11 cellular contexts compared by ENCODE assay signal in the genomic region with DNA sequence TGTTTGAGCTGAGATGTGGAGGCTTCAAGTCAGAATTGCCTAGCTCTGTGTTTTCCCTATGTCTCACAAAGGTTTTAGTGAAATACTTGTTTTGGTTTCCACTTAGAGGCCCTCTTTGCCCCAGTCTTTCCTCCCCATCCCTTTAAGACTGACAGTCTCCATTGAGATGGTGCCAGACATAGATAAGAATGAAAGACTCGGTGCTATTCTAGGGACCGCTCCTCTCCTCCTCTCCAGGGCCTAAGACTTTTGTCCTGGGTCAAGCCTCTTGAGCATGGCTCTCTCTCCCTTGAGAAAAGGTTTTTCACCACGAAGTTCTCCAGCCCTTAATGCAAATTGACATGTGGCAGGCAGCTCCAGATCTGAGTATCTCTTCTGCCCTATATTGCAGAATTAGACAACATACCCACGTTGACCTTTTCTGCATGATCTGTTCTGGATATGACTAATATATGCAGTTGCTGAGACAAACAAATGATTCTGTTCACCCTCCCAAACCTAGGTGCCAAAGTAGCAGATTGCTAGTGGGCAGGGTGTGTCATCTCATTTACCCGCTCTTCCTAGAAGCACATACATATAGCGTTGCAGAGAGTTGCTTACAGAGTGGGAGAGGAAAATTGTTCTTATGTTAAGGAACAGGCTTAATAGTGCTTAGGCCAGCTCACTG. TPM values are rescaled to one million over a fixed set of nuclear protein-coding genes. Genes with fewer than 3 reads are reported as not detected.
A peak's percentile ranks its signal among the peaks of the same experiment; 100 is the strongest.
DNase-seq lines count a peak whose midpoint lies in the region; ATAC-seq and TF ChIP-seq lines count a peak whose summit lies in the region.
"Had no signal": no experiment of that assay in that cellular context is flagged by ENCODE, and none has a peak within 500 bp of the region (broad histone marks: within the 10 kb centered on the region; RNA-seq: fewer than 3 reads in every experiment).

No MANE protein-coding gene starts in this region.

- H3K9me2 ChIP-seq in PC-9 (ENCODE audit: insufficient read depth) (no peaks in the 10 kb centered on the region), SK-N-SH (no peaks in the 10 kb centered on the region)

- H3K27me3 ChIP-seq in PC-9 (ENCODE audit: insufficient read depth, low read depth) (no peaks in the 10 kb centered on the region), SK-N-SH (ENCODE audit: insufficient read depth) (no peaks in the 10 kb centered on the region)

- H3K36me3 ChIP-seq in PC-9 (ENCODE audit: low read depth) (no peaks in the 10 kb centered on the region), SK-N-SH (replicated peaks in 1 of 2; ENCODE audit: control insufficient read depth in 1 of 2, insufficient read depth in 2 of 2, low read length in 1 of 2) (no peaks in the 10 kb centered on the region)

- H2AFZ ChIP-seq in PC-9 (no peak overlapping the region), SK-N-SH (ENCODE audit: low read depth) (no peak overlapping the region)

- peak; percentile 39 for DNase-seq in activated naive CD4-positive, alpha-beta T cell treated with anti-CD3 and anti-CD28 coated beads for 36 hours
- no peak for DNase-seq in activated naive CD4-positive, alpha-beta T cell treated with anti-CD3 and anti-CD28 coated beads, Interleukin-2, amount 10 ng/mL, durations not matched to agents 7 days and 5 days
- DNase-seq in PC-9 (peak in 1 of 2 experiments; percentile 89), NCI-H2029 (lab: John Stamatoyannopoulos, UW) (no peak), NCI-H446 treated with DMSO at 0.1 percent for 48 hours (lab: John Stamatoyannopoulos, UW) (no peak), SK-N-SH (no peak)
- DNase-seq in stimulated activated effector memory CD8-positive, alpha-beta T cell treated with anti-CD3 and anti-CD28 coated beads, Interleukin-12 subunit alpha, Interleukin-12 subunit beta, amount 100 ng/mL, for 72 hours (ENCODE audit: low spot score in 2 of 2), result peak; percentile 27 to 80
- DNase-seq: KBM-7 had no signal

- no peak for TF ChIP-seq EP300 in SK-N-SH (IDR thresholded peaks at IDR 0.05; ENCODE audit: borderline replicate concordance in 1 of 2, low read depth in 1 of 2, low read length in 1 of 2)

- no TSS peak for BruUV-seq in PC-9 (replicated peaks; lab: Mats Ljungman, UMichigan)

- H3K4me3 ChIP-seq in PC-9 (no peak overlapping the region), SK-N-SH (ENCODE audit: low read depth in 2 of 2, low read length in 1 of 2) (no peak overlapping the region)

- H3K27ac Mint-ChIP-seq in activated naive CD4-positive, alpha-beta T cell treated with anti-CD3 and anti-CD28 coated beads for 36 hours, result peak overlapping the region; percentile 57
- no peak overlapping the region for H3K27ac Mint-ChIP-seq in activated naive CD4-positive, alpha-beta T cell treated with anti-CD3 and anti-CD28 coated beads, Interleukin-2, amount 10 ng/mL, durations not matched to agents 7 days and 5 days
- H3K27ac Mint-ChIP-seq in stimulated activated effector memory CD8-positive, alpha-beta T cell treated with anti-CD3 and anti-CD28 coated beads, Interleukin-12 subunit alpha, Interleukin-12 subunit beta, amount 100 ng/mL, for 72 hours, result peak overlapping the region; percentile 89

- TF ChIP-seq RAD21 in SK-N-SH (IDR thresholded peaks at IDR 0.05; ENCODE audit: low read length), result no peak

- no peaks in the 10 kb centered on the region for H3K36me3 Mint-ChIP-seq in activated naive CD4-positive, alpha-beta T cell treated with anti-CD3 and anti-CD28 coated beads for 36 hours (ENCODE audit: low read depth)
- H3K36me3 Mint-ChIP-seq in activated naive CD4-positive, alpha-beta T cell treated with anti-CD3 and anti-CD28 coated beads, Interleukin-2, amount 10 ng/mL, durations not matched to agents 7 days and 5 days, result no peaks in the 10 kb centered on the region
- H3K36me3 Mint-ChIP-seq in stimulated activated effector memory CD8-positive, alpha-beta T cell treated with anti-CD3 and anti-CD28 coated beads, Interleukin-12 subunit alpha, Interleukin-12 subunit beta, amount 100 ng/mL, for 72 hours, result no peaks in the 10 kb centered on the region

- CTCF ChIA-PET in activated naive CD4-positive, alpha-beta T cell treated with anti-CD3 and anti-CD28 coated beads for 36 hours (lab: Charles Lee), result interaction anchor here (0.7 to 1.7 kb wide), 4 partner anchors 44 to 1504 kb away, joined by 3 to 4 read pairs (median 3); no protein-coding TSS in a partner anchor
- CTCF ChIA-PET in activated naive CD4-positive, alpha-beta T cell treated with anti-CD3 and anti-CD28 coated beads, Interleukin-2, amount 10 ng/mL, durations not matched to agents 7 days and 5 days (lab: Charles Lee), result interaction anchor here (1.0 to 1.6 kb wide), 3 partner anchors 16 to 106 kb away, joined by 3 to 4 read pairs (median 4); no protein-coding TSS in a partner anchor
- CTCF ChIA-PET in PC-9 (lab: Charles Lee), result interaction anchor here (0.5 kb wide), 1 partner anchor 94 kb away, joined by 5 read pairs; no protein-coding TSS in a partner anchor
- CTCF ChIA-PET in SK-N-SH (lab: Yijun Ruan, JAX), result interaction anchor here (0.8 to 1.8 kb wide), 3 partner anchors 10 to 48 kb away, joined by 3 to 6 read pairs (median 3); no protein-coding TSS in a partner anchor

- H3K4me2 ChIP-seq in PC-9 (peak overlapping the region; percentile 18), SK-N-SH (no peak overlapping the region; the same call in 1 of the 2 replicates)

- no peak overlapping the region for H3K4me3 Mint-ChIP-seq in activated naive CD4-positive, alpha-beta T cell treated with anti-CD3 and anti-CD28 coated beads for 36 hours
- no peak overlapping the region for H3K4me3 Mint-ChIP-seq in activated naive CD4-positive, alpha-beta T cell treated with anti-CD3 and anti-CD28 coated beads, Interleukin-2, amount 10 ng/mL, durations not matched to agents 7 days and 5 days
- peak overlapping the region; percentile 48 for H3K4me3 Mint-ChIP-seq in stimulated activated effector memory CD8-positive, alpha-beta T cell treated with anti-CD3 and anti-CD28 coated beads, Interleukin-12 subunit alpha, Interleukin-12 subunit beta, amount 100 ng/mL, for 72 hours
- H3K4me3 Mint-ChIP-seq: neural crest cell had no signal

- peak; percentile 97 for ATAC-seq in HG02678 (IDR thresholded peaks at IDR 0.05; ENCODE audit: unreplicated experiment)
- peak; percentile 98 for ATAC-seq in stimulated activated effector memory CD8-positive, alpha-beta T cell treated with anti-CD3 and anti-CD28 coated beads, Interleukin-12 subunit alpha, Interleukin-12 subunit beta, amount 100 ng/mL, for 72 hours

- H3F3A ChIP-seq in PC-9 (ENCODE audit: insufficient read depth, low read depth) (peaks cover 30% of the 10 kb centered on the region), SK-N-SH (replicated peaks; ENCODE audit: insufficient read depth) (no peaks in the 10 kb centered on the region)

- H3K4me1 ChIP-seq in PC-9 (replicated peaks; ENCODE audit: insufficient read depth), result peaks cover 20% of the 10 kb centered on the region
- no peaks in the 10 kb centered on the region for H3K4me1 ChIP-seq in SK-N-SH (ENCODE audit: control insufficient read depth in 1 of 2, insufficient read depth in 2 of 2, low read depth in 1 of 2, low read length in 1 of 2)

- H3K79me2 ChIP-seq in PC-9 (ENCODE audit: low read depth) (no peaks in the 10 kb centered on the region), SK-N-SH (ENCODE audit: insufficient read depth) (no peaks in the 10 kb centered on the region)

- intact Hi-C loops in activated naive CD4-positive, alpha-beta T cell treated with anti-CD3 and anti-CD28 coated beads for 36 hours (cut with micrococcal nuclease), result loop anchor here (1.0 kb wide), 3 partner anchors 14 to 47 kb away; no protein-coding TSS in a partner anchor
- intact Hi-C loops in PC-9 (cut with micrococcal nuclease; ENCODE audit: unreplicated experiment), result no loop called here

- H3K9me3 Mint-ChIP-seq in activated naive CD4-positive, alpha-beta T cell treated with anti-CD3 and anti-CD28 coated beads for 36 hours, result no peaks in the 10 kb centered on the region
- no peaks in the 10 kb centered on the region for H3K9me3 Mint-ChIP-seq in activated naive CD4-positive, alpha-beta T cell treated with anti-CD3 and anti-CD28 coated beads, Interleukin-2, amount 10 ng/mL, durations not matched to agents 7 days and 5 days
- H3K9me3 Mint-ChIP-seq in stimulated activated effector memory CD8-positive, alpha-beta T cell treated with anti-CD3 and anti-CD28 coated beads, Interleukin-12 subunit alpha, Interleukin-12 subunit beta, amount 100 ng/mL, for 72 hours, result no peaks in the 10 kb centered on the region

- TF ChIP-seq CTCF in PC-9 (conservative IDR thresholded peaks at IDR 0.05), result no peak
- no peak for TF ChIP-seq CTCF in SK-N-SH (IDR thresholded peaks at IDR 0.05)

- POLR2A ChIA-PET in PC-9 (lab: Charles Lee; ENCODE audit: unreplicated experiment), result interaction anchor here (0.6 kb wide), 2 partner anchors 128 to 306 kb away, joined by 5 to 9 read pairs; no protein-coding TSS in a partner anchor
- POLR2A ChIA-PET in SK-N-SH (lab: Yijun Ruan, JAX), result no interaction called here

- peaks cover 8% of the 10 kb centered on the region for H3K27me3 Mint-ChIP-seq in activated naive CD4-positive, alpha-beta T cell treated with anti-CD3 and anti-CD28 coated beads for 36 hours (ENCODE audit: low read depth)
- peaks cover 6% of the 10 kb centered on the region for H3K27me3 Mint-ChIP-seq in activated naive CD4-positive, alpha-beta T cell treated with anti-CD3 and anti-CD28 coated beads, Interleukin-2, amount 10 ng/mL, durations not matched to agents 7 days and 5 days

- H3K27ac ChIP-seq in PC-9 (0 out of 2 replicates have a peak overlapping the region, but pooled peaks have one; percentile 2), SK-N-SH (ENCODE audit: low read depth in 2 of 2, low read length in 1 of 2) (no peak overlapping the region)
- H3K27ac ChIP-seq: C4-2B had no signal

- H4K20me1 ChIP-seq in PC-9 (ENCODE audit: insufficient read depth) (no peaks in the 10 kb centered on the region), SK-N-SH (ENCODE audit: insufficient read depth) (no peaks in the 10 kb centered on the region)

- 65% methylated on average over 6 of the region's 6 CpGs for WGBS in SK-N-SH (ENCODE audit: low lambda C conversion rate)

- H3K4me1 Mint-ChIP-seq in activated naive CD4-positive, alpha-beta T cell treated with anti-CD3 and anti-CD28 coated beads for 36 hours (ENCODE audit: low read depth), result peaks cover 17% of the 10 kb centered on the region
- peaks cover 3% of the 10 kb centered on the region for H3K4me1 Mint-ChIP-seq in activated naive CD4-positive, alpha-beta T cell treated with anti-CD3 and anti-CD28 coated beads, Interleukin-2, amount 10 ng/mL, durations not matched to agents 7 days and 5 days
- peaks cover 32% of the 10 kb centered on the region for H3K4me1 Mint-ChIP-seq in stimulated activated effector memory CD8-positive, alpha-beta T cell treated with anti-CD3 and anti-CD28 coated beads, Interleukin-12 subunit alpha, Interleukin-12 subunit beta, amount 100 ng/mL, for 72 hours

- H3K9me3 ChIP-seq in PC-9 (ENCODE audit: insufficient read depth, low read depth), result no peaks in the 10 kb centered on the region; the same call in 1 of the 2 replicates
- no peaks in the 10 kb centered on the region for H3K9me3 ChIP-seq in SK-N-SH

- H3K9ac ChIP-seq in SK-N-SH, result no peak overlapping the region

RNA-seq across cellular contexts. Expression of gene ACSL3, which starts 47.5 kb away (rescaled TPM):
- total RNA-seq in activated naive CD4-positive, alpha-beta T cell treated with anti-CD3 and anti-CD28 coated beads for 36 hours, result 10 to 100 TPM; 35.1 to 36.1 TPM
- total RNA-seq in PC-9 (2021), result 300 and 446 TPM in 2 replicates
- polyA plus RNA-seq in SK-N-SH (2012; rRNA removed), result 15.7 and 25.2 TPM in 2 replicates
- 23.5 and 24.5 TPM in 2 replicates for polyA plus RNA-seq in SK-N-SH (2012; cell fraction: cytosol; rRNA removed)
- 9.1 and 18.4 TPM in 2 replicates for polyA plus RNA-seq in SK-N-SH (2012; cell fraction: nucleus; rRNA removed)

Comparison
In these comparisons a context has a peak if more than half of its experiments do, and no peak if none do; other contexts are left out.
1. DNase-seq: peak in activated naive CD4-positive, alpha-beta T cell treated with anti-CD3 and anti-CD28 coated beads for 36 hours (single experiment) and stimulated activated effector memory CD8-positive, alpha-beta T cell treated with anti-CD3 and anti-CD28 coated beads, Interleukin-12 subunit alpha, Interleukin-12 subunit beta, amount 100 ng/mL, for 72 hours (2 of 2); none in activated naive CD4-positive, alpha-beta T cell treated with anti-CD3 and anti-CD28 coated beads, Interleukin-2, amount 10 ng/mL, durations not matched to agents 7 days and 5 days (single experiment), NCI-H2029 (single experiment), NCI-H446 treated with DMSO at 0.1 percent for 48 hours (single experiment) and SK-N-SH (single experiment).